8 cellular contexts compared by ENCODE assay signal in the genomic region with DNA sequence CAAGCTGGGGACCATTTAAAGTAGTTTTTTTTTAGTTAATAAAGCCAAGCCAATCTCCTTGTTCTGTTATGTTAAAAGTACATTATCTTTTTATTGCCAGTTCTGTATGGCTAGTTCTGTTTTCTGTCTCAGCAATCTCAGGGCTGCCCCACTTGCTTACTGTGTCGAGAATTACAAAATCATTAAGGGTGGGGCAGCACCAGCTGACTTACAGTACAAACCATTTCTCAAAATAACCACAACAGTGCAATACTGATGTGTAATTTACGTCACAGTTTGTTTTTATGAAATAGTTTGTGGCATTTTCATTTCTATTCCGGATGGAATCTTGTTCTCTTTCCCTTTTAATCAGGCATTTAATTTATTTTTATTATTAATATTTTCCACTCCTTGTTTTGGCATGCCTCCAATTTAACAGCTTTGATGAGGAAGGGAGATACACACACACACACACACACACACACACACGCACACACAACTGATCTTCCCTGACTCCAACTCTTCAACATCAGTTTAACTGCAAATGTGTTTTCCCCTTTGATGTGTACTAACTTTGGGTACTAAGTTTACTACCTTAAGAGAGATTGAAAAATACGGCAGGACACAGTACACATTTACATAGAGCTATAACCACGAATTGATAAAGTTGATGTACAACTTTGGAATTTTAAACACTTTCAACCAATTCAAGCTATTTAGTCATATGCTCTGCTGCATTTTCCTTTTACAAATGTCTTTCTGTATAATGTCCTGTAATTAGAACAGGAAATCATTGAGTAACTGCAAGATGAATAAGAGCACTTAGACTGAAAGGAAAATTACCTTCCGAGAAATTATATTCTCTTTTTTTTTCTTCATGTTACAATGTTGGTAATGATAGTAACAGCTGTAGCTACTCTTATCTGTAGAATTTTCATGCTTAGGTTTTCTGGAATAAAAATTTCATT.
DNase-seq lines count a peak whose midpoint lies in the region; ATAC-seq and TF ChIP-seq lines count a peak whose summit lies in the region.

No MANE protein-coding gene starts in this region.

- H3K56ac ChIP-seq in mesendoderm (ENCODE audit: low read length): no peak overlapping the region

- H2BK15ac ChIP-seq in mesendoderm (replicated peaks; ENCODE audit: low read depth): no peak overlapping the region

- peaks cover 32% of the 10 kb centered on the region for H3K79me2 ChIP-seq in fibroblast of lung (ENCODE audit: control insufficient read depth, insufficient read depth, low read length)
- H3K79me2 ChIP-seq in mesendoderm (ENCODE audit: control insufficient read depth, insufficient read depth, low read length): no peaks in the 10 kb centered on the region

- H3K36me3 ChIP-seq in fibroblast of lung (ENCODE audit: control insufficient read depth, insufficient read depth, low read length) (no peaks in the 10 kb centered on the region), sigmoid colon (no peaks in the 10 kb centered on the region), mesendoderm (ENCODE audit: control insufficient read depth, insufficient read depth, low read length) (no peaks in the 10 kb centered on the region)

- H3K9ac ChIP-seq in fibroblast of lung (ENCODE audit: insufficient read depth, low read length) (peak overlapping the region; percentile 61), mesendoderm (ENCODE audit: low read length) (no peak overlapping the region)

- H2BK5ac ChIP-seq in mesendoderm (ENCODE audit: low read length): no peak overlapping the region

- no peaks in the 10 kb centered on the region for H3K9me3 ChIP-seq in fibroblast of lung (ENCODE audit: control insufficient read depth, insufficient read depth, low read depth, low read length)
- H3K9me3 ChIP-seq in sigmoid colon: no peaks in the 10 kb centered on the region

- H3K27me3 ChIP-seq in fibroblast of lung (ENCODE audit: control insufficient read depth, insufficient read depth, low read length) (no peaks in the 10 kb centered on the region), sigmoid colon (no peaks in the 10 kb centered on the region), mesendoderm (ENCODE audit: insufficient read depth, low read length, poor library complexity) (no peaks in the 10 kb centered on the region)

- no peaks in the 10 kb centered on the region for H3K79me1 ChIP-seq in mesendoderm (ENCODE audit: low read length)

- H2BK120ac ChIP-seq in mesendoderm (ENCODE audit: low read depth, low read length): no peak overlapping the region

- H4K8ac ChIP-seq in mesendoderm (ENCODE audit: low read depth, low read length): no peak overlapping the region

- TF ChIP-seq POLR2A in sigmoid colon (IDR thresholded peaks at IDR 0.05): no peak

- no peak overlapping the region for H3K4ac ChIP-seq in mesendoderm (ENCODE audit: low read depth, low read length)

- no peaks in the 10 kb centered on the region for H4K20me1 ChIP-seq in fibroblast of lung (ENCODE audit: control insufficient read depth, extremely low read depth, insufficient read depth, low read length)

- no peak overlapping the region for H4K5ac ChIP-seq in mesendoderm (ENCODE audit: low read length)

- no peak overlapping the region for H3K23ac ChIP-seq in mesendoderm (ENCODE audit: low read length)

- H3K4me3 ChIP-seq in fibroblast of lung (replicated peaks in 1 of 4; ENCODE audit: control extremely low read depth in 1 of 4, insufficient read depth in 1 of 4, low read depth in 3 of 4, low read length in 4 of 4): peak overlapping the region; percentile 19 to 56 (median 36)
- peak overlapping the region in 3 of 4 donors; percentile 1 to 14 (median 7) for H3K4me3 ChIP-seq in sigmoid colon
- H3K4me3 ChIP-seq in mesendoderm (ENCODE audit: low read length): no peak overlapping the region

- H2AFZ ChIP-seq in fibroblast of lung (ENCODE audit: low read length): no peak overlapping the region

- DNase-seq in NCI-H1105 treated with DMSO at 0.1 percent for 48 hours (lab: John Stamatoyannopoulos, UW) (peak; percentile 84), activated T-cell treated with anti-CD3 and anti-CD28 coated beads for 1 hour (ENCODE audit: low read depth) (peak; percentile 31), fibroblast of lung (ENCODE audit: low read depth in 2 of 2) (peak; percentile 92 to 98), sigmoid colon (peak; percentile 86), mesendoderm (no peak), SK-N-DZ (ENCODE audit: low spot score) (no peak)

- H3K4me2 ChIP-seq in fibroblast of lung (ENCODE audit: extremely low read depth, insufficient read depth, low read length): peak overlapping the region; percentile 89
- H3K4me2 ChIP-seq in mesendoderm (ENCODE audit: low read length): no peak overlapping the region

- intact Hi-C loops in sigmoid colon (cut with DNase I): loop anchor here (2.0 to 5.0 kb wide), 3 partner anchors 44 to 90 kb away; no protein-coding TSS in a partner anchor

- 2 to 14% methylated on average over 7 of the region's 7 CpGs for WGBS in sigmoid colon, 2 donors
- WGBS in mesendoderm (ENCODE audit: extremely low coverage, insufficient coverage, low lambda C conversion rate): no CpG with 5 or more reads among the region's 7 CpGs

- no peak overlapping the region for H3K18ac ChIP-seq in mesendoderm (ENCODE audit: low read length)

- peaks cover 8% of the 10 kb centered on the region for H3K4me1 ChIP-seq in fibroblast of lung (ENCODE audit: control insufficient read depth, extremely low read depth, insufficient read depth, low read length)
- H3K4me1 ChIP-seq in sigmoid colon: peaks cover 0 to 48% (median 33%) of the 10 kb centered on the region in 4 donors
- H3K4me1 ChIP-seq in mesendoderm (ENCODE audit: control insufficient read depth, low read depth, low read length): no peaks in the 10 kb centered on the region

- peak; percentile 51 to 96 (median 88) for TF ChIP-seq EP300 in sigmoid colon (IDR thresholded peaks at IDR 0.05)

- H2AK5ac ChIP-seq in mesendoderm (ENCODE audit: low read length): no peak overlapping the region

- H3K27ac ChIP-seq in 22Rv1: peak overlapping the region; percentile 7; the same call in 1 of the 2 replicates
- peak overlapping the region; percentile 97 for H3K27ac ChIP-seq in fibroblast of lung (ENCODE audit: insufficient read depth, low read length)
- peak overlapping the region; percentile 60 to 81 (median 78) for H3K27ac ChIP-seq in sigmoid colon
- no peak overlapping the region for H3K27ac ChIP-seq in mesendoderm (ENCODE audit: low read depth, low read length)

- TF ChIP-seq CTCF in 22Rv1 (IDR thresholded peaks at IDR 0.05): no peak
- no peak for TF ChIP-seq CTCF in fibroblast of lung (conservative IDR thresholded peaks at IDR 0.05 in 1 of 2, IDR thresholded peaks at IDR 0.05 in 1 of 2; ENCODE audit: low read depth in 1 of 2, low read length in 2 of 2)
- no peak for TF ChIP-seq CTCF in sigmoid colon (IDR thresholded peaks at IDR 0.05)

- ATAC-seq in GM21367 (IDR thresholded peaks at IDR 0.05; ENCODE audit: unreplicated experiment): peak; percentile 45

Comparison
In these comparisons a context has a peak if more than half of its experiments do, and no peak if none do; other contexts are left out.
1. DNase-seq: peak in NCI-H1105 treated with DMSO at 0.1 percent for 48 hours (single experiment), activated T-cell treated with anti-CD3 and anti-CD28 coated beads for 1 hour (single experiment), fibroblast of lung (2 of 2) and sigmoid colon (single experiment); none in mesendoderm (single experiment) and SK-N-DZ (single experiment).